1 cellular context compared by ENCODE assay signal in genomic region chr7:113113912-113114311, GRCh38.
TF ChIP-seq lines count a peak whose summit lies in the region.

No MANE protein-coding gene starts in this region.

TF ChIP-seq in K562, 482 proteins besides CTCF, POLR2A, EP300 and RAD21:
- TF ChIP-seq PRDM10 (IDR thresholded peaks at IDR 0.05; ENCODE audit: partially characterized antibody) (no peak), MNT (conservative IDR thresholded peaks at IDR 0.05) (no peak), PYGO2 (tag; IDR thresholded peaks at IDR 0.05) (no peak), PTBP1 (IDR thresholded peaks at IDR 0.05; ENCODE audit: low read depth, low read length) (no peak), SMAD2 (IDR thresholded peaks at IDR 0.05; ENCODE audit: low read depth, low read length) (no peak), HDAC8 (tag; IDR thresholded peaks at IDR 0.05) (no peak), RBM34 (IDR thresholded peaks at IDR 0.05; ENCODE audit: borderline replicate concordance, insufficient read depth, low read length) (no peak), DEAF1 (CRISPR knock-in tag; IDR thresholded peaks at IDR 0.05) (0 out of 2 replicates have a peak, but pooled peaks have one; percentile 16), SMC3 (conservative IDR thresholded peaks at IDR 0.05; ENCODE audit: insufficient read depth, low read depth, low read length) (peak; percentile 49; the same call in 1 of the 2 replicates), KLF6 (CRISPR knock-in tag; IDR thresholded peaks at IDR 0.05; ENCODE audit: borderline replicate concordance) (no peak), COPS2 (conservative IDR thresholded peaks at IDR 0.05) (no peak)
- TF ChIP-seq, protein P1, sequence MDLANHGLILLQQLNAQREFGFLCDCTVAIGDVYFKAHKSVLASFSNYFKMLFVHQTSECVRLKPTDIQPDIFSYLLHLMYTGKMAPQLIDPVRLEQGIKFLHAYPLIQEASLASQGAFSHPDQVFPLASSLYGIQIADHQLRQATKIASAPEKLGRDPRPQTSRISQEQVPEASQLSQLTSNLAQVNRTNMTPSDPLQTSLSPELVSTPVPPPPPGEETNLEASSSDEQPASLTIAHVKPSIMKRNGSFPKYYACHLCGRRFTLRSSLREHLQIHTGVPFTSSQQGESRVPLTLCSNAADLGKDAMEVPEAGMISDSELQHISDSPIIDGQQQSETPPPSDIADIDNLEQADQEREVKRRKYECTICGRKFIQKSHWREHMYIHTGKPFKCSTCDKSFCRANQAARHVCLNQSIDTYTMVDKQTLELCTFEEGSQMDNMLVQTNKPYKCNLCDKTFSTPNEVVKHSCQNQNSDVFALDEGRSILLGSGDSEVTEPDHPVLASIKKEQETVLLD (IDR thresholded peaks at IDR 0.05), result no peak
- TF ChIP-seq, protein P2, sequence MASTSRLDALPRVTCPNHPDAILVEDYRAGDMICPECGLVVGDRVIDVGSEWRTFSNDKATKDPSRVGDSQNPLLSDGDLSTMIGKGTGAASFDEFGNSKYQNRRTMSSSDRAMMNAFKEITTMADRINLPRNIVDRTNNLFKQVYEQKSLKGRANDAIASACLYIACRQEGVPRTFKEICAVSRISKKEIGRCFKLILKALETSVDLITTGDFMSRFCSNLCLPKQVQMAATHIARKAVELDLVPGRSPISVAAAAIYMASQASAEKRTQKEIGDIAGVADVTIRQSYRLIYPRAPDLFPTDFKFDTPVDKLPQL (IDR thresholded peaks at IDR 0.05; ENCODE audit: extremely low read depth, insufficient read length), result no peak
